ENCODE assay signal across 32 cellular contexts in genomic region chr6:153705429-153705828, GRCh38.
DNase-seq lines count a peak whose midpoint lies in the region; ATAC-seq, FAIRE-seq and TF ChIP-seq lines count a peak whose summit lies in the region.
"Had no signal": no experiment of that assay in that cellular context is flagged by ENCODE, and none has a peak within 500 bp of the region (broad histone marks: within the 10 kb centered on the region; RNA-seq: fewer than 3 reads in every experiment).

No MANE protein-coding gene starts in this region.

- FAIRE-seq in HepG2 (lab: Jason Lieb, UNC): no peak
- FAIRE-seq: A549, D721Med had no signal

- TF ChIP-seq EP300 in HepG2 (IDR thresholded peaks at IDR 0.05; ENCODE audit: low read depth in 2 of 2, low read length in 2 of 2) (no peak), HepG2 (CRISPR knock-in tag; IDR thresholded peaks at IDR 0.05; ENCODE audit: borderline replicate concordance) (no peak)

- H3K36me3 ChIP-seq in HepG2 (replicated peaks in 1 of 2; ENCODE audit: control insufficient read depth in 1 of 2, insufficient read depth in 2 of 2, low read length in 2 of 2) (no peaks in the 10 kb centered on the region), right lobe of liver (no peaks in the 10 kb centered on the region), HEK293 (ENCODE audit: control insufficient read depth in 2 of 2, insufficient read depth in 1 of 2, low read length in 2 of 2) (no peaks in the 10 kb centered on the region), GM23248 (ENCODE audit: low read depth) (no peaks in the 10 kb centered on the region)
- H3K36me3 ChIP-seq: BE2C; BLaER1; BLaER1 treated with 17β-estradiol and CSF1 and Interleukin-3, amounts not matched to agents 10 nM and 100 nM had no signal

- H3K9me3 ChIP-seq in HepG2 (ENCODE audit: low read length): peaks cover 66% of the 10 kb centered on the region
- H3K9me3 ChIP-seq in right lobe of liver: no peaks in the 10 kb centered on the region
- H3K9me3 ChIP-seq in HEK293 (ENCODE audit: control insufficient read depth, insufficient read depth, low read depth, low read length): no peaks in the 10 kb centered on the region
- H3K9me3 ChIP-seq in GM23248 (ENCODE audit: low read depth): no peaks in the 10 kb centered on the region
- H3K9me3 ChIP-seq: A549, BE2C, Caco-2 had no signal

- no peak overlapping the region for H2AFZ ChIP-seq in HepG2 (ENCODE audit: low read length)
- H2AFZ ChIP-seq in GM23248: no peak overlapping the region

- H3K9ac ChIP-seq in HepG2 (ENCODE audit: insufficient read depth, low read depth, low read length) (no peak overlapping the region), GM23248 (no peak overlapping the region)
- H3K9ac ChIP-seq: BLaER1; BLaER1 treated with 17β-estradiol and CSF1 and Interleukin-3, amounts not matched to agents 10 nM and 100 nM had no signal

- CTCF ChIA-PET in HepG2 (lab: Yijun Ruan, JAX; ENCODE audit: low intra/inter-chr PET ratio, low total read pairs) (no interaction called here), HEK293 (lab: Yijun Ruan, JAX) (no interaction called here)

- TF ChIP-seq POLR2A in HepG2 (IDR thresholded peaks at IDR 0.05; ENCODE audit: insufficient read depth in 1 of 2, low read depth in 2 of 2, low read length in 2 of 2) (no peak), right lobe of liver (IDR thresholded peaks at IDR 0.05) (no peak)

- no peak for TF ChIP-seq CTCF in HepG2 (CRISPR knock-in tag; IDR thresholded peaks at IDR 0.05)
- TF ChIP-seq CTCF in right lobe of liver (IDR thresholded peaks at IDR 0.05): no peak
- no peak for TF ChIP-seq CTCF in HEK293 (tag by site-specific recombination; IDR thresholded peaks at IDR 0.05)

- H3K4me2 ChIP-seq in HepG2 (ENCODE audit: low read depth, low read length) (no peak overlapping the region), GM23248 (ENCODE audit: unreplicated experiment) (no peak overlapping the region)
- H3K4me2 ChIP-seq: A549; BLaER1; BLaER1 treated with 17β-estradiol and CSF1 and Interleukin-3, amounts not matched to agents 10 nM and 100 nM had no signal

- H3K4me3 ChIP-seq in HepG2 (replicated peaks in 1 of 3; ENCODE audit: insufficient read depth in 1 of 3, low read depth in 2 of 3, low read length in 3 of 3): no peak overlapping the region
- H3K4me3 ChIP-seq in right lobe of liver: no peak overlapping the region
- H3K4me3 ChIP-seq in HEK293 (ENCODE audit: low read depth, low read length): no peak overlapping the region
- no peak overlapping the region for H3K4me3 ChIP-seq in GM23248
- H3K4me3 ChIP-seq: A549; BLaER1; BLaER1 treated with 17β-estradiol and CSF1 and Interleukin-3, amounts not matched to agents 10 nM and 100 nM had no signal

- H3K79me2 ChIP-seq in HepG2 (ENCODE audit: insufficient read depth, low read length) (no peaks in the 10 kb centered on the region), GM23248 (ENCODE audit: insufficient read depth) (no peaks in the 10 kb centered on the region)

- DNase-seq in HepG2 (ENCODE audit: low spot score): no peak
- DNase-seq in right lobe of liver: no peak
- DNase-seq in posterior cingulate gyrus: no peak
- DNase-seq in GM23248: no peak
- DNase-seq: 8988T; ACHN; AML-193; BE2C; C1 segment of cervical spinal cord; Caco-2; Calu3; CD4-positive, alpha-beta memory T cell; CD4-positive, alpha-beta T cell; CD4-positive, CD25-positive, alpha-beta regulatory T cell; CD8-positive, alpha-beta memory T cell; CD8-positive, alpha-beta T cell; COR-L47; DMS 273 treated with DMSO at 0.1 percent for 48 hours; DMS153; DMS53; DMS79; DMS79 treated with DMSO at 0.1 percent for 48 hours; DND-41; EL had no signal

- no peaks in the 10 kb centered on the region for H3K9me2 ChIP-seq in GM23248 (ENCODE audit: insufficient read depth)

- intact Hi-C loops in HepG2 (cut with micrococcal nuclease; ENCODE audit: unreplicated experiment): no loop called here
- intact Hi-C loops in right lobe of liver (cut with DNase I): no loop called here
- intact Hi-C loops in posterior cingulate gyrus (cut with DNase I): no loop called here

- POLR2A ChIA-PET in HepG2 (lab: Yijun Ruan, JAX): no interaction called here
- POLR2A ChIA-PET in HEK293 (lab: Yijun Ruan, JAX): no interaction called here

- H3F3A ChIP-seq in GM23248 (ENCODE audit: insufficient read depth): no peaks in the 10 kb centered on the region

- no peaks in the 10 kb centered on the region for H3K4me1 ChIP-seq in HepG2 (ENCODE audit: insufficient read depth, low read length)
- no peaks in the 10 kb centered on the region for H3K4me1 ChIP-seq in right lobe of liver
- no peaks in the 10 kb centered on the region for H3K4me1 ChIP-seq in HEK293 (ENCODE audit: control insufficient read depth, insufficient read depth, low read length)
- H3K4me1 ChIP-seq in GM23248 (ENCODE audit: insufficient read depth): no peaks in the 10 kb centered on the region
- H3K4me1 ChIP-seq: A549; BE2C; BLaER1; BLaER1 treated with 17β-estradiol and CSF1 and Interleukin-3, amounts not matched to agents 10 nM and 100 nM had no signal

- H3K27ac ChIP-seq in HepG2 (ENCODE audit: extremely low read length, insufficient read depth, low read length) (no peak overlapping the region), right lobe of liver (no peak overlapping the region), HEK293 (ENCODE audit: extremely low read depth, low read depth, low read length) (no peak overlapping the region), temporal lobe (ENCODE audit: low read depth, low read length) (peak overlapping the region; percentile 14), GM23248 (no peak overlapping the region)
- H3K27ac ChIP-seq: 22Rv1; A549; BLaER1; BLaER1 treated with 17β-estradiol and CSF1 and Interleukin-3, amounts not matched to agents 10 nM and 100 nM; C4-2B had no signal

- H3K27me3 ChIP-seq in HepG2 (ENCODE audit: control insufficient read depth in 1 of 2, insufficient read depth in 2 of 2, low read length in 2 of 2) (no peaks in the 10 kb centered on the region), right lobe of liver (no peaks in the 10 kb centered on the region), GM23248 (replicated peaks; ENCODE audit: insufficient read depth) (no peaks in the 10 kb centered on the region)
- H3K27me3 ChIP-seq: BE2C; BLaER1; BLaER1 treated with 17β-estradiol and CSF1 and Interleukin-3, amounts not matched to agents 10 nM and 100 nM had no signal

- ATAC-seq in HepG2 (no peak), right lobe of liver (no peak)
- ATAC-seq: A549; CD8-positive, alpha-beta T cell had no signal

- TF ChIP-seq RAD21 in HepG2 (CRISPR knock-in tag; IDR thresholded peaks at IDR 0.05): no peak

- BruUV-seq in HepG2 (replicated peaks; lab: Mats Ljungman, UMichigan): no TSS peak

- H4K20me1 ChIP-seq in HepG2 (ENCODE audit: insufficient read depth, low read length) (no peaks in the 10 kb centered on the region), GM23248 (ENCODE audit: insufficient read depth) (no peaks in the 10 kb centered on the region)
- H4K20me1 ChIP-seq: BLaER1; BLaER1 treated with 17β-estradiol and CSF1 and Interleukin-3, amounts not matched to agents 10 nM and 100 nM had no signal

- in situ Hi-C loops in HepG2 (cut with HindIII; ENCODE audit: extremely low pct_ligation_motif_present, low pct_unique_long_range_greater_than_20kb) (no loop called here), GM23248 (cut with MboI) (no loop called here)

TF ChIP-seq in HepG2, 621 proteins besides CTCF, POLR2A, EP300 and RAD21:
- TF ChIP-seq, protein P1, sequence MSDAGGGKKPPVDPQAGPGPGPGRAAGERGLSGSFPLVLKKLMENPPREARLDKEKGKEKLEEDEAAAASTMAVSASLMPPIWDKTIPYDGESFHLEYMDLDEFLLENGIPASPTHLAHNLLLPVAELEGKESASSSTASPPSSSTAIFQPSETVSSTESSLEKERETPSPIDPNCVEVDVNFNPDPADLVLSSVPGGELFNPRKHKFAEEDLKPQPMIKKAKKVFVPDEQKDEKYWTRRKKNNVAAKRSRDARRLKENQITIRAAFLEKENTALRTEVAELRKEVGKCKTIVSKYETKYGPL (CRISPR knock-in tag; IDR thresholded peaks at IDR 0.05): no peak
- peak; percentile 88; the same call in 1 of the 2 replicates for TF ChIP-seq ZNF432 (CRISPR knock-in tag; IDR thresholded peaks at IDR 0.05; ENCODE audit: borderline replicate concordance)

TF ChIP-seq in HEK293, 187 proteins besides CTCF, POLR2A, EP300 and RAD21:
- peak; percentile 84 for TF ChIP-seq SETDB1 (IDR thresholded peaks at IDR 0.05; ENCODE audit: insufficient read length, low read length)
- TF ChIP-seq ZFP3 (tag by site-specific recombination; IDR thresholded peaks at IDR 0.05; ENCODE audit: low read depth): no peak
- peak; percentile 49; the same call in 1 of the 2 replicates for TF ChIP-seq TRIM28 (IDR thresholded peaks at IDR 0.05; ENCODE audit: borderline replicate concordance, low read length)

Comparison
In these comparisons a context has a peak if more than half of its experiments do, and no peak if none do; other contexts are left out.
1. Of the 63 proteins assayed by ChIP-seq in both HepG2 and HEK293: peak only in HepG2: none; only in HEK293: SETDB1; in both: none; in neither: 62.